ENCODE assay signal across 8 cellular contexts in genomic region chr14:70907172-70907995, GRCh38. TPM values are rescaled to one million over a fixed set of nuclear protein-coding genes. Genes with fewer than 3 reads are reported as not detected.
A peak's percentile ranks its signal among the peaks of the same experiment; 100 is the strongest.
DNase-seq lines count a peak whose midpoint lies in the region; ATAC-seq, FAIRE-seq and TF ChIP-seq lines count a peak whose summit lies in the region.

Gene PCNX1 (plus strand): TSS chr14:70907459. CDS start chr14:70907851, 392 bp downstream.

- peak within 1 kb of the TSS; percentile 85 for H3K27ac ChIP-seq in HUES64 (ENCODE audit: low read depth, low read length)
- peak within 1 kb of the TSS; percentile 83 to 85 for H3K27ac ChIP-seq in mucosa of rectum (ENCODE audit: low read depth in 2 of 2, low read length in 2 of 2)

- no peaks in the 10 kb centered on the region for H3K36me3 ChIP-seq in HUES64 (ENCODE audit: insufficient read depth, low read length)
- H3K36me3 ChIP-seq in mucosa of rectum (ENCODE audit: control insufficient read depth in 2 of 2, insufficient read depth in 2 of 2, low read length in 2 of 2): no peaks in the 10 kb centered on the region

- H3K4me1 ChIP-seq in HUES64 (ENCODE audit: insufficient read depth, low read length) (peaks cover 24% of the 10 kb centered on the region), mucosa of rectum (ENCODE audit: control insufficient read depth in 2 of 2, insufficient read depth in 2 of 2, low read length in 2 of 2) (peaks cover 4 to 10% of the 10 kb centered on the region in 2 donors)

- WGBS in HUES64: under 1% methylated on average over 101 of the region's 101 CpGs

- H3K27me3 ChIP-seq in HUES64 (ENCODE audit: insufficient read depth, low read length) (no peaks in the 10 kb centered on the region), mucosa of rectum (ENCODE audit: control insufficient read depth in 2 of 2, insufficient read depth in 2 of 2, low read length in 2 of 2) (no peaks in the 10 kb centered on the region)

- ATAC-seq in GM21423 (IDR thresholded peaks at IDR 0.05; ENCODE audit: unreplicated experiment): peak; percentile 75

- no peaks in the 10 kb centered on the region for H3K9me3 ChIP-seq in HUES64 (ENCODE audit: insufficient read depth, low read depth, low read length)
- no peaks in the 10 kb centered on the region for H3K9me3 ChIP-seq in mucosa of rectum (ENCODE audit: control insufficient read depth in 2 of 2, low read length in 2 of 2)

- FAIRE-seq in D721Med (lab: Jason Lieb, UNC): no peak

- TF ChIP-seq CTCF in D721Med (IDR thresholded peaks at IDR 0.05; ENCODE audit: insufficient read depth, missing control alignments) (peak; percentile 52), epithelial cell of proximal tubule (conservative IDR thresholded peaks at IDR 0.05; ENCODE audit: low read depth, low read length) (peak; percentile 73)

- DNase-seq in D721Med (ENCODE audit: insufficient read length, low spot score) (peak; percentile 55), OCI-M2 (lab: John Stamatoyannopoulos, UW; ENCODE audit: unreplicated experiment) (peak; percentile 41), activated T-cell treated with anti-CD3 and anti-CD28 coated beads for 4 hours (peak; percentile 81), epithelial cell of proximal tubule (ENCODE audit: low read depth) (no peak)
- DNase-seq in stimulated activated CD8-positive, alpha-beta memory T cell treated with anti-CD3 and anti-CD28 coated beads, Interleukin-4, amount 100 ng/mL, for 48 hours: peak; percentile 92

- H3K4me3 ChIP-seq in HUES64 (ENCODE audit: low read length) (peak within 1 kb of the TSS; percentile 78), epithelial cell of proximal tubule (ENCODE audit: low read depth, low read length) (peak within 1 kb of the TSS; percentile 89), mucosa of rectum (ENCODE audit: low read length in 2 of 2) (peak within 1 kb of the TSS; percentile 83)

- H3K9ac ChIP-seq in HUES64 (ENCODE audit: low read depth, low read length) (peak within 1 kb of the TSS; percentile 91), mucosa of rectum (ENCODE audit: low read depth in 1 of 2, low read length in 2 of 2) (peak within 1 kb of the TSS; percentile 85 to 91)

RNA-seq across cellular contexts. Expression of gene PCNX1, which starts in this region (rescaled TPM):
- 17.3 TPM for polyA plus RNA-seq in HUES64 (2013, experiment 1 of 2)
- polyA plus RNA-seq in HUES64 (2013, experiment 2 of 2): 22.1 TPM
- 15.0 and 18.0 TPM in 2 replicates for total RNA-seq in epithelial cell of proximal tubule
